8 cellular contexts compared by ENCODE assay signal in the genomic region with DNA sequence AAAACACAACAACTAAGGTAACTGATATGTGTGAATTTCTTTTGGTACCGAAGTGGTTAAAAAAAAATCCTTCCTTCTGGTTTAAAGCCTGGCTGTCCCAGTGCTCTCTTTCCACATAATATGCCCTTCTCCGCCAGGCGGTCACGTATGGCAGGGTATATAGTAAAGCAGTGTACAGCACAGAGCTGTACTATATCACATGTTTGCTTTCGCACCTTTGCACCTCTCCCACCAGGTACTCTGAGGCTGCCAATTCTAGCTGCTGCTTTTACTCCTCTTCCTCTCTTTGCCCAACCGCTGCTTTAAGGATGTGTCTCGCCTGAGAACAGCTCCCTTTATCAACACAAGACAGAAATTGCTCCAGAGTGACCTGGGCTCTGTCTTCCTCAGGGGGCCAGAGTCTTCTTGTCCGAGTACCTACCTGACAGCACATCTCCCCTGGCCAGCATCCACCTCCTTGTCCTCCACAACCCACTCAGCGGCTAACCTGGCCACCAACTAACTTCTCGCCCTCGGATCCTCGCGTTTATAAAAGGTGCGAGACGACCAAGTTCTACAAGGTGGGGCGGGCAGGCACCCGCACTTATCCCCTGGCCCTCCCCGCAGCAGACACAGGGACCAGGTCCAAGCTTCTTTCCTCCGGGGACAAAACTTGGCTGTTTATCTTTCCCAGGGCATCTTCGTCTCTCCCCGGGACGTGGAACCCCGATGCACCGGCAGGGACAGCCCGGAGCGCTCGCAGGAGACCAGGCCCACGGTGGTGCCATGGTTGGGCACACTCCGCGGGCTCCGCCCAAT. TPM values are rescaled to one million over a fixed set of nuclear protein-coding genes. Genes with fewer than 3 reads are reported as not detected.
DNase-seq lines count a peak whose midpoint lies in the region; ATAC-seq and TF ChIP-seq lines count a peak whose summit lies in the region.

No MANE protein-coding gene starts in this region.

- H3K27ac ChIP-seq in HL-60 (replicated peaks), result no peak overlapping the region
- H3K27ac ChIP-seq in naive thymus-derived CD4-positive, alpha-beta T cell (ENCODE audit: low read depth, low read length), result no peak overlapping the region

- DNase-seq in AG09309 (ENCODE audit: low read depth) (no peak), HL-60 (ENCODE audit: low read depth in 1 of 2, low spot score in 1 of 2) (no peak), cerebellar nuclear complex (lab: John Stamatoyannopoulos, UW) (no peak), NK-92 (lab: John Stamatoyannopoulos, UW; ENCODE audit: unreplicated experiment) (no peak)
- DNase-seq in naive thymus-derived CD4-positive, alpha-beta T cell, result peak in 3 of 9 donors; percentile 2 to 6 (median 2)

- H3K27me3 ChIP-seq in HL-60 (ENCODE audit: insufficient read depth, poor library complexity, severe bottlenecking), result no peaks in the 10 kb centered on the region
- H3K27me3 ChIP-seq in naive thymus-derived CD4-positive, alpha-beta T cell (ENCODE audit: control insufficient read depth in 2 of 2, insufficient read depth in 2 of 2, low read length in 2 of 2), result peaks cover 0 to 3% of the 10 kb centered on the region in 2 donors

- peaks cover 24% of the 10 kb centered on the region for H3K4me1 Mint-ChIP-seq in dendritic cell treated with granulocyte-macrophage colony-stimulating factor and Interleukin-4, amounts not matched to agents 40 ng/mL and 50 ng/mL, for 4 days (ENCODE audit: low read depth)
- H3K4me1 Mint-ChIP-seq in naive thymus-derived CD4-positive, alpha-beta T cell, result peaks cover 10 to 18% (median 15%) of the 10 kb centered on the region in 7 donors

- POLR2A ChIA-PET in naive thymus-derived CD4-positive, alpha-beta T cell (lab: Charles Lee), result no interaction called here

- TF ChIP-seq CTCF in AG09309 (IDR thresholded peaks at IDR 0.05; ENCODE audit: control insufficient read depth, insufficient read depth, low read depth, low read length, missing control alignments) (no peak), HL-60 (IDR thresholded peaks at IDR 0.05; ENCODE audit: insufficient read depth, low read length) (no peak)

- intact Hi-C loops in dendritic cell treated with granulocyte-macrophage colony-stimulating factor and Interleukin-4, amounts not matched to agents 40 ng/mL and 50 ng/mL, for 4 days (cut with micrococcal nuclease), result no loop called here
- intact Hi-C loops in naive thymus-derived CD4-positive, alpha-beta T cell (cut with micrococcal nuclease), result loop anchor here in 1 of 2 donors (5.0 kb wide), 2 partner anchors 79 to 384 kb away; a partner anchor contains a TSS

- no peaks in the 10 kb centered on the region for H3K9me3 ChIP-seq in naive thymus-derived CD4-positive, alpha-beta T cell (ENCODE audit: control insufficient read depth in 2 of 3, low read length in 3 of 3)

- CTCF ChIA-PET in naive thymus-derived CD4-positive, alpha-beta T cell (lab: Charles Lee), result no interaction called here

- H3K27me3 Mint-ChIP-seq in dendritic cell treated with granulocyte-macrophage colony-stimulating factor and Interleukin-4, amounts not matched to agents 40 ng/mL and 50 ng/mL, for 4 days, result peaks cover 57% of the 10 kb centered on the region
- H3K27me3 Mint-ChIP-seq in naive thymus-derived CD4-positive, alpha-beta T cell, result peaks cover 59 to 85% (median 66%) of the 10 kb centered on the region in 5 donors

- no peaks in the 10 kb centered on the region for H3K36me3 ChIP-seq in naive thymus-derived CD4-positive, alpha-beta T cell (ENCODE audit: control insufficient read depth in 2 of 3, insufficient read depth in 3 of 3, low read length in 3 of 3)

- peak overlapping the region; percentile 81 for H3K4me3 Mint-ChIP-seq in dendritic cell treated with granulocyte-macrophage colony-stimulating factor and Interleukin-4, amounts not matched to agents 40 ng/mL and 50 ng/mL, for 4 days
- peak overlapping the region; percentile 37 to 75 (median 64) for H3K4me3 Mint-ChIP-seq in naive thymus-derived CD4-positive, alpha-beta T cell

- H3K36me3 Mint-ChIP-seq in dendritic cell treated with granulocyte-macrophage colony-stimulating factor and Interleukin-4, amounts not matched to agents 40 ng/mL and 50 ng/mL, for 4 days (ENCODE audit: low read depth), result no peaks in the 10 kb centered on the region
- peaks cover 0 to 6% (median 5%) of the 10 kb centered on the region in 5 donors for H3K36me3 Mint-ChIP-seq in naive thymus-derived CD4-positive, alpha-beta T cell

- H3K4me1 ChIP-seq in naive thymus-derived CD4-positive, alpha-beta T cell (ENCODE audit: control insufficient read depth in 2 of 2, insufficient read depth in 2 of 2, low read length in 2 of 2), result peaks cover 6 to 18% of the 10 kb centered on the region in 2 donors

- H3K9me3 Mint-ChIP-seq in dendritic cell treated with granulocyte-macrophage colony-stimulating factor and Interleukin-4, amounts not matched to agents 40 ng/mL and 50 ng/mL, for 4 days, result no peaks in the 10 kb centered on the region
- peaks cover 0 to 3% (median 0%) of the 10 kb centered on the region in 11 donors for H3K9me3 Mint-ChIP-seq in naive thymus-derived CD4-positive, alpha-beta T cell

- H3K27ac Mint-ChIP-seq in dendritic cell treated with granulocyte-macrophage colony-stimulating factor and Interleukin-4, amounts not matched to agents 40 ng/mL and 50 ng/mL, for 4 days, result peak overlapping the region; percentile 75
- H3K27ac Mint-ChIP-seq in naive thymus-derived CD4-positive, alpha-beta T cell, result no peak overlapping the region

- peak; percentile 14 for ATAC-seq in naive thymus-derived CD4-positive, alpha-beta T cell
- ATAC-seq in HG03039 (IDR thresholded peaks at IDR 0.05; ENCODE audit: unreplicated experiment) (no peak), HG03025 (IDR thresholded peaks at IDR 0.05; ENCODE audit: low FRiP score, unreplicated experiment) (no peak)

- peak overlapping the region; percentile 57 for H3K4me3 ChIP-seq in AG09309 (ENCODE audit: control insufficient read depth, low read depth, low read length)
- H3K4me3 ChIP-seq in HL-60 (replicated peaks; ENCODE audit: insufficient read depth, low read length), result peak overlapping the region; percentile 63
- H3K4me3 ChIP-seq in naive thymus-derived CD4-positive, alpha-beta T cell (ENCODE audit: low read length), result peak overlapping the region; percentile 47

RNA-seq across cellular contexts. Expression of a gene that starts 1.6 kb away (rescaled TPM):
- total RNA-seq in naive thymus-derived CD4-positive, alpha-beta T cell, result 1 to 10 TPM in 2 of 5 experiments, under 1 TPM in 3; 0.19 to 2.4 (median 0.30) TPM
- polyA plus RNA-seq in naive thymus-derived CD4-positive, alpha-beta T cell, result under 1 TPM in 1 of 2 donors, not detected in 1; 0.17 TPM

RNA-seq across cellular contexts. Expression of a gene that starts 15.6 kb away (rescaled TPM):
- 10 to 100 TPM; 12.7 to 48.9 (median 31.1) TPM for total RNA-seq in naive thymus-derived CD4-positive, alpha-beta T cell
- 10 to 100 TPM; 31.6 to 52.4 TPM for polyA plus RNA-seq in naive thymus-derived CD4-positive, alpha-beta T cell
